ENCODE assay signal across 12 cellular contexts in genomic region chr12:25764892-25765291, GRCh38.
"Had no signal": no experiment of that assay in that cellular context is flagged by ENCODE, and none has a peak within 500 bp of the region (broad histone marks: within the 10 kb centered on the region; RNA-seq: fewer than 3 reads in every experiment).

No MANE protein-coding gene starts in this region.

- DNase-seq: activated CD4-positive, alpha-beta T cell treated with anti-CD3 and anti-CD28 coated beads for 36 hours; activated CD8-positive, alpha-beta memory T cell treated with anti-CD3 and anti-CD28 coated beads, Interleukin-2, amount 50 U/mL, for 4 hours; activated CD8-positive, alpha-beta T cell treated with anti-CD3 and anti-CD28 coated beads for 36 hours; activated naive CD4-positive, alpha-beta T cell; body of pancreas; natural killer cell; psoas muscle; right lobe of liver; stimulated activated naive CD4-positive, alpha-beta T cell; substantia nigra; T-helper 1 cell; WERI-Rb-1 had no signal

- H3K27me3 ChIP-seq: body of pancreas, right lobe of liver had no signal

- H3K9me3 ChIP-seq: body of pancreas, psoas muscle, right lobe of liver had no signal

- H3K27ac ChIP-seq: body of pancreas, psoas muscle, right lobe of liver, WERI-Rb-1 had no signal

- H3K4me1 ChIP-seq: body of pancreas, psoas muscle, right lobe of liver had no signal

- H3K36me3 ChIP-seq: right lobe of liver, WERI-Rb-1 had no signal

- ATAC-seq: activated CD4-positive, alpha-beta T cell treated with anti-CD3 and anti-CD28 coated beads for 36 hours; activated CD8-positive, alpha-beta T cell treated with anti-CD3 and anti-CD28 coated beads for 36 hours; body of pancreas; natural killer cell; psoas muscle; right lobe of liver had no signal

- H3K4me3 ChIP-seq: body of pancreas, psoas muscle, right lobe of liver had no signal
